In genomic region chr10:72694476-72695369, GRCh38 we compare ENCODE assay signal across 7 cellular contexts. TPM values are rescaled to one million over a fixed set of nuclear protein-coding genes. Genes with fewer than 3 reads are reported as not detected.
DNase-seq lines count a peak whose midpoint lies in the region; ATAC-seq and TF ChIP-seq lines count a peak whose summit lies in the region.

No MANE protein-coding gene starts in this region.

- POLR2A ChIA-PET in HEK293T (lab: Yijun Ruan, JAX) = interaction anchor here (1.5 kb wide), 1 partner anchor 69 kb away, joined by 10 read pairs; the partner anchor contains the start of gene MICU1

- H3K4me3 ChIP-seq in ascending aorta = peak overlapping the region in 1 of 2 donors; percentile 97

- H3K9me3 ChIP-seq in ascending aorta = no peaks in the 10 kb centered on the region

- no peak for ATAC-seq in HG02571 (IDR thresholded peaks at IDR 0.05; ENCODE audit: unreplicated experiment)

- DNase-seq in EH (ENCODE audit: low read depth) = peak; percentile 64
- DNase-seq in KG1 (lab: John Stamatoyannopoulos, UW) = peak; percentile 49
- DNase-seq in ascending aorta (ENCODE audit: low spot score in 2 of 2) = no peak
- DNase-seq in medulla oblongata (ENCODE audit: extremely low spot score) = peak; percentile 62
- DNase-seq in HEK293T (ENCODE audit: extremely low spot score) = no peak
- DNase-seq in activated gamma-delta T cell (lab: John Stamatoyannopoulos, UW) = no peak

- H3K27me3 ChIP-seq in ascending aorta = no peaks in the 10 kb centered on the region

- TF ChIP-seq CTCF in ascending aorta (IDR thresholded peaks at IDR 0.05) = peak; percentile 19 to 52 (median 19)

- H3K27ac ChIP-seq in ascending aorta = peak overlapping the region; percentile 8 to 37

- H3K4me1 ChIP-seq in ascending aorta = peaks cover 0 to 18% of the 10 kb centered on the region in 2 donors

- intact Hi-C loops in ascending aorta (cut with DNase I) = loop anchor here (2.0 to 5.0 kb wide), 2 partner anchors 18 to 332 kb away; no protein-coding TSS in a partner anchor

- no peaks in the 10 kb centered on the region for H3K36me3 ChIP-seq in ascending aorta

- CTCF ChIA-PET in HEK293T (lab: Yijun Ruan, JAX) = interaction anchor here (0.6 kb wide), 2 partner anchors 108 to 173 kb away, joined by 3 to 6 read pairs; no protein-coding TSS in a partner anchor

TF ChIP-seq in HEK293T, 16 proteins besides CTCF, POLR2A, EP300 and RAD21:
- no peak for TF ChIP-seq SUZ12 (IDR thresholded peaks at IDR 0.05)
- no peak for TF ChIP-seq FOXK2 (IDR thresholded peaks at IDR 0.05)

RNA-seq across cellular contexts. Expression of gene MCU, which starts 2.8 kb away (rescaled TPM):
- total RNA-seq in ascending aorta = 22.0 TPM

Comparison
In these comparisons a context has a peak if more than half of its experiments do, and no peak if none do; other contexts are left out.
1. DNase-seq: peak in EH (single experiment), KG1 (single experiment) and medulla oblongata (single experiment); none in ascending aorta (0 of 2), HEK293T (single experiment) and activated gamma-delta T cell (single experiment).